ENCODE assay signal across 1 cellular context in the genomic region with DNA sequence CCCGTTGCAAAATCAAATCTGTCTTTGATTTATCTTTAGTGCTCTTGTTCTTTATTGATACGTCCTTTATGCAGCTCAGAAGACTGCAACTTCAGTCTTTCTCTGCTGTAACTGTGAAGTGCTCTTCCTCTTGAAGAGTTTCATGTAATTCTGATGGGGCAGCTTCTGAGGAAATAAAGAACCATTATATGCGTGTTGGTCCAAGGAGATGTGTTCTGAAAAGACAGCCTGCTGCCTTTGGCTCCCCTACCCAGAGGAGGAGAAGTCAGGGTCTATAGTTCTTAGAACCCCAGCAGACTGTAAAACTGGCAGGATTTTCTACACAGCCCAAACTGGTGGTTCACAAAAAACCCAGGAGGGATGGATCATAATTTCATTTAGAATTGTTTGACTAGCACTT.
TF ChIP-seq lines count a peak whose summit lies in the region.

No MANE protein-coding gene starts in this region.

TF ChIP-seq in GM23338, 12 proteins besides CTCF, POLR2A, EP300 and RAD21 (continued from another document):
- TF ChIP-seq, protein P1, sequence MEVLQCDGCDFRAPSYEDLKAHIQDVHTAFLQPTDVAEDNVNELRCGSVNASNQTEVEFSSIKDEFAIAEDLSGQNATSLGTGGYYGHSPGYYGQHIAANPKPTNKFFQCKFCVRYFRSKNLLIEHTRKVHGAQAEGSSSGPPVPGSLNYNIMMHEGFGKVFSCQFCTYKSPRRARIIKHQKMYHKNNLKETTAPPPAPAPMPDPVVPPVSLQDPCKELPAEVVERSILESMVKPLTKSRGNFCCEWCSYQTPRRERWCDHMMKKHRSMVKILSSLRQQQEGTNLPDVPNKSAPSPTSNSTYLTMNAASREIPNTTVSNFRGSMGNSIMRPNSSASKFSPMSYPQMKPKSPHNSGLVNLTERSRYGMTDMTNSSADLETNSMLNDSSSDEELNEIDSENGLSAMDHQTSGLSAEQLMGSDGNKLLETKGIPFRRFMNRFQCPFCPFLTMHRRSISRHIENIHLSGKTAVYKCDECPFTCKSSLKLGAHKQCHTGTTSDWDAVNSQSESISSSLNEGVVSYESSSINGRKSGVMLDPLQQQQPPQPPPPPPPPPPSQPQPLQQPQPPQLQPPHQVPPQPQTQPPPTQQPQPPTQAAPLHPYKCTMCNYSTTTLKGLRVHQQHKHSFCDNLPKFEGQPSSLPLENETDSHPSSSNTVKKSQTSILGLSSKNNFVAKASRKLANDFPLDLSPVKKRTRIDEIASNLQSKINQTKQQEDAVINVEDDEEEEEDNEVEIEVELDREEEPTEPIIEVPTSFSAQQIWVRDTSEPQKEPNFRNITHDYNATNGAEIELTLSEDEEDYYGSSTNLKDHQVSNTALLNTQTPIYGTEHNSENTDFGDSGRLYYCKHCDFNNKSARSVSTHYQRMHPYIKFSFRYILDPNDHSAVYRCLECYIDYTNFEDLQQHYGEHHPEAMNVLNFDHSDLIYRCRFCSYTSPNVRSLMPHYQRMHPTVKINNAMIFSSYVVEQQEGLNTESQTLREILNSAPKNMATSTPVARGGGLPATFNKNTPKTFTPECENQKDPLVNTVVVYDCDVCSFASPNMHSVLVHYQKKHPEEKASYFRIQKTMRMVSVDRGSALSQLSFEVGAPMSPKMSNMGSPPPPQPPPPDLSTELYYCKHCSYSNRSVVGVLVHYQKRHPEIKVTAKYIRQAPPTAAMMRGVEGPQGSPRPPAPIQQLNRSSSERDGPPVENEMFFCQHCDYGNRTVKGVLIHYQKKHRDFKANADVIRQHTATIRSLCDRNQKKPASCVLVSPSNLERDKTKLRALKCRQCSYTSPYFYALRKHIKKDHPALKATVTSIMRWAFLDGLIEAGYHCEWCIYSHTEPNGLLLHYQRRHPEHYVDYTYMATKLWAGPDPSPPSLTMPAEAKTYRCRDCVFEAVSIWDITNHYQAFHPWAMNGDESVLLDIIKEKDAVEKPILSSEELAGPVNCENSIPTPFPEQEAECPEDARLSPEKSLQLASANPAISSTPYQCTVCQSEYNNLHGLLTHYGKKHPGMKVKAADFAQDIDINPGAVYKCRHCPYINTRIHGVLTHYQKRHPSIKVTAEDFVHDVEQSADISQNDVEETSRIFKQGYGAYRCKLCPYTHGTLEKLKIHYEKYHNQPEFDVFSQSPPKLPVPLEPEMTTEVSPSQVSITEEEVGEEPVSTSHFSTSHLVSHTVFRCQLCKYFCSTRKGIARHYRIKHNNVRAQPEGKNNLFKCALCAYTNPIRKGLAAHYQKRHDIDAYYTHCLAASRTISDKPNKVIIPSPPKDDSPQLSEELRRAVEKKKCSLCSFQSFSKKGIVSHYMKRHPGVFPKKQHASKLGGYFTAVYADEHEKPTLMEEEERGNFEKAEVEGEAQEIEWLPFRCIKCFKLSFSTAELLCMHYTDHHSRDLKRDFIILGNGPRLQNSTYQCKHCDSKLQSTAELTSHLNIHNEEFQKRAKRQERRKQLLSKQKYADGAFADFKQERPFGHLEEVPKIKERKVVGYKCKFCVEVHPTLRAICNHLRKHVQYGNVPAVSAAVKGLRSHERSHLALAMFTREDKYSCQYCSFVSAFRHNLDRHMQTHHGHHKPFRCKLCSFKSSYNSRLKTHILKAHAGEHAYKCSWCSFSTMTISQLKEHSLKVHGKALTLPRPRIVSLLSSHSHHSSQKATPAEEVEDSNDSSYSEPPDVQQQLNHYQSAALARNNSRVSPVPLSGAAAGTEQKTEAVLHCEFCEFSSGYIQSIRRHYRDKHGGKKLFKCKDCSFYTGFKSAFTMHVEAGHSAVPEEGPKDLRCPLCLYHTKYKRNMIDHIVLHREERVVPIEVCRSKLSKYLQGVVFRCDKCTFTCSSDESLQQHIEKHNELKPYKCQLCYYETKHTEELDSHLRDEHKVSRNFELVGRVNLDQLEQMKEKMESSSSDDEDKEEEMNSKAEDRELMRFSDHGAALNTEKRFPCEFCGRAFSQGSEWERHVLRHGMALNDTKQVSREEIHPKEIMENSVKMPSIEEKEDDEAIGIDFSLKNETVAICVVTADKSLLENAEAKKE (CRISPR knock-in tag; IDR thresholded peaks at IDR 0.05) = no peak
- TF ChIP-seq ZNF114 (CRISPR knock-in tag; IDR thresholded peaks at IDR 0.05) (no peak), STAT1 (IDR thresholded peaks at IDR 0.05; ENCODE audit: unreplicated experiment) (no peak), NANOG (IDR thresholded peaks at IDR 0.05; ENCODE audit: borderline replicate concordance) (no peak), ZNF331 (CRISPR knock-in tag; IDR thresholded peaks at IDR 0.05; ENCODE audit: low read depth) (no peak), POLR2AphosphoS5 (IDR thresholded peaks at IDR 0.05; ENCODE audit: low read depth) (no peak), CREB1 (CRISPR knock-in tag; IDR thresholded peaks at IDR 0.05; ENCODE audit: low read depth) (no peak), JUNB (IDR thresholded peaks at IDR 0.05; ENCODE audit: unreplicated experiment) (no peak), EZH2phosphoT487 (IDR thresholded peaks at IDR 0.05; ENCODE audit: unreplicated experiment) (no peak)
- TF ChIP-seq, protein P2, sequence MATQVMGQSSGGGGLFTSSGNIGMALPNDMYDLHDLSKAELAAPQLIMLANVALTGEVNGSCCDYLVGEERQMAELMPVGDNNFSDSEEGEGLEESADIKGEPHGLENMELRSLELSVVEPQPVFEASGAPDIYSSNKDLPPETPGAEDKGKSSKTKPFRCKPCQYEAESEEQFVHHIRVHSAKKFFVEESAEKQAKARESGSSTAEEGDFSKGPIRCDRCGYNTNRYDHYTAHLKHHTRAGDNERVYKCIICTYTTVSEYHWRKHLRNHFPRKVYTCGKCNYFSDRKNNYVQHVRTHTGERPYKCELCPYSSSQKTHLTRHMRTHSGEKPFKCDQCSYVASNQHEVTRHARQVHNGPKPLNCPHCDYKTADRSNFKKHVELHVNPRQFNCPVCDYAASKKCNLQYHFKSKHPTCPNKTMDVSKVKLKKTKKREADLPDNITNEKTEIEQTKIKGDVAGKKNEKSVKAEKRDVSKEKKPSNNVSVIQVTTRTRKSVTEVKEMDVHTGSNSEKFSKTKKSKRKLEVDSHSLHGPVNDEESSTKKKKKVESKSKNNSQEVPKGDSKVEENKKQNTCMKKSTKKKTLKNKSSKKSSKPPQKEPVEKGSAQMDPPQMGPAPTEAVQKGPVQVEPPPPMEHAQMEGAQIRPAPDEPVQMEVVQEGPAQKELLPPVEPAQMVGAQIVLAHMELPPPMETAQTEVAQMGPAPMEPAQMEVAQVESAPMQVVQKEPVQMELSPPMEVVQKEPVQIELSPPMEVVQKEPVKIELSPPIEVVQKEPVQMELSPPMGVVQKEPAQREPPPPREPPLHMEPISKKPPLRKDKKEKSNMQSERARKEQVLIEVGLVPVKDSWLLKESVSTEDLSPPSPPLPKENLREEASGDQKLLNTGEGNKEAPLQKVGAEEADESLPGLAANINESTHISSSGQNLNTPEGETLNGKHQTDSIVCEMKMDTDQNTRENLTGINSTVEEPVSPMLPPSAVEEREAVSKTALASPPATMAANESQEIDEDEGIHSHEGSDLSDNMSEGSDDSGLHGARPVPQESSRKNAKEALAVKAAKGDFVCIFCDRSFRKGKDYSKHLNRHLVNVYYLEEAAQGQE (IDR thresholded peaks at IDR 0.05; ENCODE audit: unreplicated experiment) = no peak
